Comparison of ENCODE assay signal across 1 cellular context in genomic region chr1:202107321-202107761, GRCh38.
TF ChIP-seq lines count a peak whose summit lies in the region.

No MANE protein-coding gene starts in this region.

TF ChIP-seq in HEK293, 187 proteins besides CTCF, POLR2A, EP300 and RAD21 (continued from another document):
- TF ChIP-seq ZNF266 (tag by site-specific recombination; IDR thresholded peaks at IDR 0.05; ENCODE audit: low read depth) (no peak), SCRT2 (tag by site-specific recombination; IDR thresholded peaks at IDR 0.05) (peak; percentile 80), GLIS1 (tag by site-specific recombination; IDR thresholded peaks at IDR 0.05) (peak; percentile 70), ZFP37 (tag by site-specific recombination; IDR thresholded peaks at IDR 0.05) (no peak), ZNF501 (tag by site-specific recombination; IDR thresholded peaks at IDR 0.05) (no peak), ZNF37A (tag by site-specific recombination; IDR thresholded peaks at IDR 0.05) (no peak), KLF1 (tag by site-specific recombination; IDR thresholded peaks at IDR 0.05) (peak; percentile 32; the same call in 1 of the 2 replicates), MYNN (tag by site-specific recombination; IDR thresholded peaks at IDR 0.05; ENCODE audit: borderline replicate concordance) (no peak), ZFHX2 (tag by site-specific recombination; conservative IDR thresholded peaks at IDR 0.05) (peak; percentile 79), ZNF660 (tag by site-specific recombination; IDR thresholded peaks at IDR 0.05) (no peak)
- TF ChIP-seq, protein P1, sequence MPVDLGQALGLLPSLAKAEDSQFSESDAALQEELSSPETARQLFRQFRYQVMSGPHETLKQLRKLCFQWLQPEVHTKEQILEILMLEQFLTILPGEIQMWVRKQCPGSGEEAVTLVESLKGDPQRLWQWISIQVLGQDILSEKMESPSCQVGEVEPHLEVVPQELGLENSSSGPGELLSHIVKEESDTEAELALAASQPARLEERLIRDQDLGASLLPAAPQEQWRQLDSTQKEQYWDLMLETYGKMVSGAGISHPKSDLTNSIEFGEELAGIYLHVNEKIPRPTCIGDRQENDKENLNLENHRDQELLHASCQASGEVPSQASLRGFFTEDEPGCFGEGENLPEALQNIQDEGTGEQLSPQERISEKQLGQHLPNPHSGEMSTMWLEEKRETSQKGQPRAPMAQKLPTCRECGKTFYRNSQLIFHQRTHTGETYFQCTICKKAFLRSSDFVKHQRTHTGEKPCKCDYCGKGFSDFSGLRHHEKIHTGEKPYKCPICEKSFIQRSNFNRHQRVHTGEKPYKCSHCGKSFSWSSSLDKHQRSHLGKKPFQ (tag by site-specific recombination; IDR thresholded peaks at IDR 0.05) = no peak
